8 cellular contexts compared by ENCODE assay signal in genomic region chr6:111721677-111722219, GRCh38.
DNase-seq lines count a peak whose midpoint lies in the region; ATAC-seq and TF ChIP-seq lines count a peak whose summit lies in the region.

No MANE protein-coding gene starts in this region.

- intact Hi-C loops in activated CD4-positive, alpha-beta T cell treated with anti-CD3 and anti-CD28 coated beads for 36 hours (cut with DNase I, micrococcal nuclease), result no loop called here
- intact Hi-C loops in prostate gland (cut with DNase I) (no loop called here), lower leg skin (cut with DNase I; ENCODE audit: low total_unique reads) (no loop called here)

- peak overlapping the region; percentile 58 for H3K27ac Mint-ChIP-seq in activated CD4-positive, alpha-beta T cell treated with anti-CD3 and anti-CD28 coated beads for 36 hours

- H3K4me1 ChIP-seq in prostate gland (replicated peaks), result no peaks in the 10 kb centered on the region

- H3K27me3 ChIP-seq in prostate gland (replicated peaks; ENCODE audit: insufficient read depth), result no peaks in the 10 kb centered on the region

- POLR2A ChIA-PET in HEK293T (lab: Yijun Ruan, JAX), result no interaction called here
- POLR2A ChIA-PET in activated CD4-positive, alpha-beta T cell treated with anti-CD3 and anti-CD28 coated beads for 36 hours (lab: Charles Lee), result no interaction called here

- TF ChIP-seq CTCF in prostate gland (IDR thresholded peaks at IDR 0.05), result peak in 3 of 4 experiments; percentile 25 to 43 (median 33)
- no peak for TF ChIP-seq CTCF in lower leg skin (IDR thresholded peaks at IDR 0.05)

- TF ChIP-seq POLR2A in erythroblast (IDR thresholded peaks at IDR 0.05; ENCODE audit: low read length) (no peak), prostate gland (IDR thresholded peaks at IDR 0.05) (no peak), lower leg skin (IDR thresholded peaks at IDR 0.05) (no peak)

- peaks cover 67% of the 10 kb centered on the region for H3K36me3 Mint-ChIP-seq in activated CD4-positive, alpha-beta T cell treated with anti-CD3 and anti-CD28 coated beads for 36 hours (ENCODE audit: low read depth)

- peak; percentile 32 for ATAC-seq in activated CD4-positive, alpha-beta T cell treated with anti-CD3 and anti-CD28 coated beads for 36 hours
- no peak for ATAC-seq in GM21515 (IDR thresholded peaks at IDR 0.05; ENCODE audit: unreplicated experiment)

- H3K4me3 ChIP-seq in prostate gland (no peak overlapping the region), lower leg skin (ENCODE audit: low read depth, poor library complexity, severe bottlenecking) (no peak overlapping the region)

- WGBS in prostate gland, result 91% methylated on average over 3 of the region's 3 CpGs
- WGBS in lower leg skin, 2 donors, result 75 to 77% methylated on average over 3 of the region's 3 CpGs

- H3K4me3 Mint-ChIP-seq in activated CD4-positive, alpha-beta T cell treated with anti-CD3 and anti-CD28 coated beads for 36 hours, result no peak overlapping the region

- H3K36me3 ChIP-seq in prostate gland, result no peaks in the 10 kb centered on the region

- CTCF ChIA-PET in HEK293T (lab: Yijun Ruan, JAX), result no interaction called here
- CTCF ChIA-PET in activated CD4-positive, alpha-beta T cell treated with anti-CD3 and anti-CD28 coated beads for 36 hours (lab: Charles Lee), result interaction anchor here (0.6 to 2.5 kb wide), 16 partner anchors 10 to 321 kb away, joined by 3 to 8 read pairs (median 3); no protein-coding TSS in a partner anchor

- H3K4me1 Mint-ChIP-seq in activated CD4-positive, alpha-beta T cell treated with anti-CD3 and anti-CD28 coated beads for 36 hours, result peaks cover 96% of the 10 kb centered on the region

- H3K9me3 ChIP-seq in prostate gland, result no peaks in the 10 kb centered on the region

- no peaks in the 10 kb centered on the region for H3K27me3 Mint-ChIP-seq in activated CD4-positive, alpha-beta T cell treated with anti-CD3 and anti-CD28 coated beads for 36 hours

- peak; percentile 37 for DNase-seq in AG20443 (ENCODE audit: low spot score)
- peak; percentile 60 for DNase-seq in HEK293T (ENCODE audit: extremely low spot score)
- peak; percentile 69 for DNase-seq in activated CD4-positive, alpha-beta T cell treated with anti-CD3 and anti-CD28 coated beads for 36 hours
- peak; percentile 66 to 81 for DNase-seq in erythroblast (lab: John Stamatoyannopoulos, UW)
- DNase-seq in prostate gland (ENCODE audit: low spot score), result no peak
- DNase-seq in NCI-H2029 treated with DMSO at 0.1 percent for 48 hours (lab: John Stamatoyannopoulos, UW), result no peak
- DNase-seq in lower leg skin (ENCODE audit: low spot score in 2 of 2), result no peak

- no peak overlapping the region for H3K27ac ChIP-seq in prostate gland

- no peaks in the 10 kb centered on the region for H3K9me3 Mint-ChIP-seq in activated CD4-positive, alpha-beta T cell treated with anti-CD3 and anti-CD28 coated beads for 36 hours (ENCODE audit: low read depth)

TF ChIP-seq in HEK293T, 16 proteins besides CTCF, POLR2A, EP300 and RAD21:
- TF ChIP-seq HDGF (IDR thresholded peaks at IDR 0.05; ENCODE audit: borderline replicate concordance), result no peak

Comparison
In these comparisons a context has a peak if more than half of its experiments do, and no peak if none do; other contexts are left out.
1. DNase-seq: peak in AG20443 (single experiment), HEK293T (single experiment), activated CD4-positive, alpha-beta T cell treated with anti-CD3 and anti-CD28 coated beads for 36 hours (single experiment) and erythroblast (2 of 2); none in prostate gland (single experiment), NCI-H2029 treated with DMSO at 0.1 percent for 48 hours (single experiment) and lower leg skin (0 of 2).
2. CTCF ChIP-seq: peak in prostate gland (3 of 4); none in lower leg skin (0 of 3).